Comparison of ENCODE assay signal across 12 cellular contexts in the genomic region with DNA sequence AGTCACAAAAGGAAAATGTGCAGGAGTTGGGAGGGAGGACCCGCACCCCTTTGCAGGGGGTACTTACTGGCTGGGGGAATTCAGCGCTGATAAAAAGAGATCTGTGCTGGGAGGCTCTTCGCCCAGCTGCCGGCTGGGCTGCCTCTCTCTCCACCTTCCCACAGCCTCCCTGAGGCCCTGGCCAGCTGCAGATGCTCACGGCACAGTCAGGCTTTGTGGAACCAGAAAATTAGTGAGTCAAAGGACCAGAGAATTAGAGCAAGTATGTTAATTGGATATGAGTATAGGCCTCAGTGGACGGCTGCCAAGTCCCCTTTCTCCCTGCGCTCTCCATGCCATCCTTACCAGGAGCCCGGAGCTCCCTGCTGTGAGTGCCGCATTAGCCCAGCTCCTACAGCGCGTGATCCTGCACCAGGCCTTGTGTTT.
DNase-seq lines count a peak whose midpoint lies in the region; ATAC-seq and TF ChIP-seq lines count a peak whose summit lies in the region.
"Had no signal": no experiment of that assay in that cellular context is flagged by ENCODE, and none has a peak within 500 bp of the region (broad histone marks: within the 10 kb centered on the region; RNA-seq: fewer than 3 reads in every experiment).

No MANE protein-coding gene starts in this region.

- no peak overlapping the region for H2AFZ ChIP-seq in Karpas-422 (ENCODE audit: low read length)

- TF ChIP-seq POLR2A in upper lobe of left lung (IDR thresholded peaks at IDR 0.05), result no peak

- H3K9me3 ChIP-seq in upper lobe of left lung (no peaks in the 10 kb centered on the region), Karpas-422 (ENCODE audit: low read length) (no peaks in the 10 kb centered on the region)
- H3K9me3 ChIP-seq: neutrophil had no signal

- no peaks in the 10 kb centered on the region for H3K9me2 ChIP-seq in Karpas-422 (replicated peaks; ENCODE audit: insufficient read depth, low read length)

- no peaks in the 10 kb centered on the region for H3K27me3 ChIP-seq in upper lobe of left lung
- no peaks in the 10 kb centered on the region for H3K27me3 ChIP-seq in Karpas-422 (ENCODE audit: low read length)
- H3K27me3 ChIP-seq: neutrophil had no signal

- H4K20me1 ChIP-seq in Karpas-422 (ENCODE audit: insufficient read depth, low read depth, low read length), result no peaks in the 10 kb centered on the region

- 79 to 88% methylated on average over 10 to 11 of the region's 11 CpGs for WGBS in upper lobe of left lung, 2 donors

- H3K36me3 ChIP-seq in upper lobe of left lung (no peaks in the 10 kb centered on the region), Karpas-422 (ENCODE audit: insufficient read depth, low read length) (no peaks in the 10 kb centered on the region)
- H3K36me3 ChIP-seq: neutrophil had no signal

- TF ChIP-seq CTCF in upper lobe of left lung (IDR thresholded peaks at IDR 0.05), result no peak

- ATAC-seq in upper lobe of left lung (ENCODE audit: low FRiP score in 2 of 2) (peak; percentile 50 to 53), GM21526 (IDR thresholded peaks at IDR 0.05; ENCODE audit: low FRiP score, unreplicated experiment) (no peak)
- ATAC-seq: HCT116 had no signal

- TF ChIP-seq EP300 in upper lobe of left lung (IDR thresholded peaks at IDR 0.05), result no peak

- H3K4me1 ChIP-seq in upper lobe of left lung (peaks cover 0 to 5% (median 0%) of the 10 kb centered on the region in 4 donors), Karpas-422 (ENCODE audit: low read length) (no peaks in the 10 kb centered on the region)

- DNase-seq in DMS 273 (lab: John Stamatoyannopoulos, UW; ENCODE audit: unreplicated experiment), result peak; percentile 42
- no peak for DNase-seq in DMS 273 treated with DMSO at 0.1 percent for 48 hours (lab: John Stamatoyannopoulos, UW)
- DNase-seq in RPMI7951 (ENCODE audit: low read depth), result peak; percentile 99
- peak; percentile 49 for DNase-seq in left kidney (ENCODE audit: low read depth, low spot score)
- peak in 1 of 2 donors; percentile 69 for DNase-seq in upper lobe of left lung
- DNase-seq in activated CD8-positive, alpha-beta memory T cell treated with anti-CD3 and anti-CD28 coated beads, Interleukin-2, amount 50 U/mL, for 4 hours, result no peak
- no peak for DNase-seq in Karpas-422
- DNase-seq: MV-4-11 had no signal

- H3K4me2 ChIP-seq in Karpas-422 (ENCODE audit: low read depth, low read length, poor library complexity, severe bottlenecking), result no peak overlapping the region

- H3K9ac ChIP-seq in Karpas-422 (ENCODE audit: low read length), result no peak overlapping the region

- no peak overlapping the region for H3K4me3 ChIP-seq in upper lobe of left lung
- H3K4me3 ChIP-seq in Karpas-422 (ENCODE audit: low read length), result no peak overlapping the region

- H3K79me2 ChIP-seq in Karpas-422 (ENCODE audit: low read length), result no peaks in the 10 kb centered on the region

- no peak overlapping the region for H3K27ac ChIP-seq in upper lobe of left lung
- H3K27ac ChIP-seq in Karpas-422 (ENCODE audit: low read length), result no peak overlapping the region
- H3K27ac ChIP-seq: 22Rv1, neutrophil had no signal

Comparison
In these comparisons a context has a peak if more than half of its experiments do, and no peak if none do; other contexts are left out.
1. DNase-seq: peak in DMS 273 (single experiment), RPMI7951 (single experiment) and left kidney (single experiment); none in DMS 273 treated with DMSO at 0.1 percent for 48 hours (single experiment), activated CD8-positive, alpha-beta memory T cell treated with anti-CD3 and anti-CD28 coated beads, Interleukin-2, amount 50 U/mL, for 4 hours (single experiment) and Karpas-422 (single experiment).